8 cellular contexts compared by ENCODE assay signal in genomic region chr2:233082934-233083755, GRCh38. TPM values are rescaled to one million over a fixed set of nuclear protein-coding genes. Genes with fewer than 3 reads are reported as not detected.
A peak's percentile ranks its signal among the peaks of the same experiment; 100 is the strongest.
DNase-seq lines count a peak whose midpoint lies in the region; ATAC-seq and TF ChIP-seq lines count a peak whose summit lies in the region.

No MANE protein-coding gene starts in this region.

- H3K36me3 ChIP-seq in SU-DHL-6 (ENCODE audit: low read length) (0 out of 2 replicates have a peak, but pooled peaks cover 3% of the 10 kb centered on the region), esophagus squamous epithelium (no peaks in the 10 kb centered on the region), spleen (peaks cover 0 to 65% (median 17%) of the 10 kb centered on the region in 6 donors), endodermal cell (ENCODE audit: control insufficient read depth, insufficient read depth, low read length) (no peaks in the 10 kb centered on the region)

- H3F3A ChIP-seq in SU-DHL-6 (ENCODE audit: insufficient read depth), result peaks cover 77% of the 10 kb centered on the region

- H3K4me1 Mint-ChIP-seq in IgD-negative memory B cell (peaks cover 69 to 84% (median 77%) of the 10 kb centered on the region in 3 donors), endodermal cell (peaks cover 5% of the 10 kb centered on the region)

- H3K4me3 Mint-ChIP-seq in IgD-negative memory B cell (peak overlapping the region; percentile 76 to 94 (median 82)), endodermal cell (no peak overlapping the region)

- no peak for TF ChIP-seq POLR2A in esophagus squamous epithelium (IDR thresholded peaks at IDR 0.05)
- TF ChIP-seq POLR2A in spleen (IDR thresholded peaks at IDR 0.05), result no peak

- H3K9me3 ChIP-seq in SU-DHL-6 (ENCODE audit: insufficient read depth, low read length) (no peaks in the 10 kb centered on the region), esophagus squamous epithelium (no peaks in the 10 kb centered on the region), spleen (no peaks in the 10 kb centered on the region), endodermal cell (ENCODE audit: control insufficient read depth, low read length) (no peaks in the 10 kb centered on the region)

- H3K27ac ChIP-seq in SU-DHL-6 (ENCODE audit: low read depth, low read length) (peak overlapping the region; percentile 93), esophagus squamous epithelium (peak overlapping the region; percentile 47 to 87 (median 79)), spleen (peak overlapping the region; percentile 79 to 96 (median 92)), endodermal cell (ENCODE audit: low read depth, low read length) (no peak overlapping the region)

- peaks cover 5 to 79% (median 30%) of the 10 kb centered on the region in 3 donors for H3K4me1 ChIP-seq in esophagus squamous epithelium
- H3K4me1 ChIP-seq in spleen, result peaks cover 91 to 100% (median 100%) of the 10 kb centered on the region in 6 donors
- no peaks in the 10 kb centered on the region for H3K4me1 ChIP-seq in endodermal cell (ENCODE audit: control insufficient read depth, insufficient read depth, low read length)

- no peak for DNase-seq in esophagus squamous epithelium (lab: John Stamatoyannopoulos, UW)
- DNase-seq in spleen, result no peak
- DNase-seq in GM19238 (ENCODE audit: insufficient read length, low spot score), result no peak
- DNase-seq in superior temporal gyrus (ENCODE audit: extremely low spot score), result no peak
- no peak for DNase-seq in endodermal cell

- 49 to 83% methylated on average over 1 to 5 of the region's 9 CpGs for WGBS in esophagus squamous epithelium, 2 donors
- 34 to 48% (median 43%) methylated on average over 9 of the region's 9 CpGs for WGBS in spleen, 5 donors
- WGBS in endodermal cell (ENCODE audit: insufficient coverage in 1 of 2, insufficient read length in 1 of 2), 2 experiments, result 85 to 87% methylated on average over 5 to 9 of the region's 9 CpGs

- H3K27ac Mint-ChIP-seq in IgD-negative memory B cell (peak overlapping the region; percentile 92 to 98 (median 93)), endodermal cell (no peak overlapping the region)

- H3K4me3 ChIP-seq in SU-DHL-6 (ENCODE audit: insufficient read depth, low read length, poor library complexity, severe bottlenecking) (peak overlapping the region; percentile 25), esophagus squamous epithelium (no peak overlapping the region), spleen (peak overlapping the region in 2 of 8 donors; percentile 5 to 58), endodermal cell (ENCODE audit: low read length) (no peak overlapping the region)

- no peaks in the 10 kb centered on the region for H3K9me2 ChIP-seq in SU-DHL-6 (replicated peaks; ENCODE audit: insufficient read depth, low read length)

- no peaks in the 10 kb centered on the region for H3K27me3 Mint-ChIP-seq in IgD-negative memory B cell
- no peaks in the 10 kb centered on the region for H3K27me3 Mint-ChIP-seq in endodermal cell (ENCODE audit: insufficient read depth)

- intact Hi-C loops in esophagus squamous epithelium (cut with DNase I), result no loop called here
- intact Hi-C loops in spleen (cut with DNase I; ENCODE audit: low total_unique reads), result no loop called here

- peak overlapping the region; percentile 57 for H3K9ac ChIP-seq in SU-DHL-6 (ENCODE audit: low read length)
- no peak overlapping the region for H3K9ac ChIP-seq in endodermal cell (ENCODE audit: extremely low read depth, low read length, poor library complexity, severe bottlenecking)

- H3K36me3 Mint-ChIP-seq in IgD-negative memory B cell (peaks cover 13% of the 10 kb centered on the region), endodermal cell (ENCODE audit: low read depth) (no peaks in the 10 kb centered on the region)

- H3K27me3 ChIP-seq in SU-DHL-6 (ENCODE audit: low read length) (no peaks in the 10 kb centered on the region), esophagus squamous epithelium (no peaks in the 10 kb centered on the region), spleen (replicated peaks in 1 of 7) (no peaks in the 10 kb centered on the region), endodermal cell (ENCODE audit: control insufficient read depth, insufficient read depth, low read length, poor library complexity, severe bottlenecking) (no peaks in the 10 kb centered on the region)

- no peaks in the 10 kb centered on the region for H3K9me3 Mint-ChIP-seq in IgD-negative memory B cell
- no peaks in the 10 kb centered on the region for H3K9me3 Mint-ChIP-seq in endodermal cell

- TF ChIP-seq CTCF in SU-DHL-6 (IDR thresholded peaks at IDR 0.05; ENCODE audit: insufficient read depth, low read length, poor library complexity, severe bottlenecking), result no peak
- TF ChIP-seq CTCF in esophagus squamous epithelium (IDR thresholded peaks at IDR 0.05), result no peak
- no peak for TF ChIP-seq CTCF in spleen (IDR thresholded peaks at IDR 0.05 in 8 of 11, conservative IDR thresholded peaks at IDR 0.05 in 3 of 11)
- no peak for TF ChIP-seq CTCF in endodermal cell (conservative IDR thresholded peaks at IDR 0.05)

- peak overlapping the region; percentile 70 for H3K4me2 ChIP-seq in SU-DHL-6 (ENCODE audit: low read depth, low read length, poor library complexity, severe bottlenecking)

- H2AFZ ChIP-seq in SU-DHL-6 (ENCODE audit: low read depth, low read length, severe bottlenecking), result no peak overlapping the region

- no peak for ATAC-seq in HG02763 (IDR thresholded peaks at IDR 0.05; ENCODE audit: unreplicated experiment)

- peaks cover 64% of the 10 kb centered on the region for H3K79me2 ChIP-seq in SU-DHL-6 (ENCODE audit: insufficient read depth, low read length)

- no peaks in the 10 kb centered on the region for H4K20me1 ChIP-seq in SU-DHL-6 (ENCODE audit: low read depth, low read length)

RNA-seq across cellular contexts. Expression of gene INPP5D, which starts 23.0 kb away (rescaled TPM):
- polyA plus RNA-seq in IgD-negative memory B cell, result 220 TPM
- total RNA-seq in esophagus squamous epithelium, result 10 to 100 TPM in 2 of 4 donors, 1 to 10 TPM in 2; 2.2 to 36.0 (median 10.2) TPM
- 100 to 1,000 TPM; 172 to 246 (median 186) TPM for total RNA-seq in spleen
- 10 to 100 TPM; 71.1 to 97.8 (median 97.4) TPM for polyA plus RNA-seq in spleen
- 1 to 10 TPM in 1 of 2 donors, under 1 TPM in 1; 0.66 to 3.0 TPM for total RNA-seq in endodermal cell
- polyA plus RNA-seq in endodermal cell (2013, experiment 1 of 2), result 4.5 TPM
- 3.7 TPM for polyA plus RNA-seq in endodermal cell (2013, experiment 2 of 2)

RNA-seq across cellular contexts. Expression of gene NEU2, which starts 50.7 kb away (rescaled TPM):
- polyA plus RNA-seq in IgD-negative memory B cell (not detected), spleen (not detected)
- total RNA-seq in esophagus squamous epithelium (not detected), spleen (not detected), endodermal cell (not detected)
- not detected for polyA plus RNA-seq in endodermal cell (2013, experiment 1 of 2)
- not detected for polyA plus RNA-seq in endodermal cell (2013, experiment 2 of 2)

Comparison
In these comparisons a context has a peak if more than half of its experiments do, and no peak if none do; other contexts are left out.
1. RNA of gene INPP5D, which starts 23.0 kb away (total RNA-seq): 172 to 246 TPM in spleen; 2.2 to 36.0 TPM in esophagus squamous epithelium and 0.66 to 3.0 TPM in endodermal cell; every median in the first group is over 4 times any median in the second.